In genomic region chr19:4326215-4326836, GRCh38 we compare ENCODE assay signal across 12 cellular contexts. TPM values are rescaled to one million over a fixed set of nuclear protein-coding genes. Genes with fewer than 3 reads are reported as not detected.
DNase-seq lines count a peak whose midpoint lies in the region; ATAC-seq and TF ChIP-seq lines count a peak whose summit lies in the region.
"Had no signal": no experiment of that assay in that cellular context is flagged by ENCODE, and none has a peak within 500 bp of the region (broad histone marks: within the 10 kb centered on the region; RNA-seq: fewer than 3 reads in every experiment).

No MANE protein-coding gene starts in this region.

- no peak for DNase-seq in activated CD8-positive, alpha-beta T cell treated with anti-CD3 and anti-CD28 coated beads for 36 hours
- no peak for DNase-seq in activated CD8-positive, alpha-beta T cell treated with anti-CD3 and anti-CD28 coated beads, Interleukin-2, amount 10 ng/mL, durations not matched to agents 7 days and 5 days
- DNase-seq in effector memory CD8-positive, alpha-beta T cell: no peak
- DNase-seq in osteoblast (ENCODE audit: insufficient read length, low spot score, missing footprints): peak; percentile 77
- DNase-seq in islet precursor cell: no peak
- no peak for DNase-seq in DMS153 (lab: John Stamatoyannopoulos, UW)
- DNase-seq: DMS79 treated with DMSO at 0.1 percent for 48 hours, esophagus squamous epithelium, NCI-H2029, psoas muscle had no signal

- no peak overlapping the region for H3K4me2 ChIP-seq in osteoblast (ENCODE audit: insufficient read depth, low read length)

- no peaks in the 10 kb centered on the region for H3K36me3 ChIP-seq in osteoblast (ENCODE audit: insufficient read depth, low read length)

- no peak overlapping the region for H3K27ac ChIP-seq in osteoblast (ENCODE audit: low read depth, low read length)
- H3K27ac ChIP-seq: esophagus squamous epithelium, psoas muscle had no signal

- CTCF ChIA-PET in activated CD8-positive, alpha-beta T cell treated with anti-CD3 and anti-CD28 coated beads for 36 hours (lab: Charles Lee): no interaction called here
- CTCF ChIA-PET in activated CD8-positive, alpha-beta T cell treated with anti-CD3 and anti-CD28 coated beads, Interleukin-2, amount 10 ng/mL, durations not matched to agents 7 days and 5 days (lab: Charles Lee): interaction anchor here (2.1 kb wide), 1 partner anchor 59 kb away, joined by 6 read pairs; no protein-coding TSS in a partner anchor

- peaks cover 5% of the 10 kb centered on the region for H3K4me1 ChIP-seq in osteoblast (ENCODE audit: insufficient read depth, low read length)
- H3K4me1 ChIP-seq: psoas muscle had no signal

- no peaks in the 10 kb centered on the region for H4K20me1 ChIP-seq in osteoblast (ENCODE audit: insufficient read depth, low read length)

- H3K36me3 Mint-ChIP-seq in activated CD8-positive, alpha-beta T cell treated with anti-CD3 and anti-CD28 coated beads for 36 hours (ENCODE audit: low read depth): peaks cover 16% of the 10 kb centered on the region
- H3K36me3 Mint-ChIP-seq in activated CD8-positive, alpha-beta T cell treated with anti-CD3 and anti-CD28 coated beads, Interleukin-2, amount 10 ng/mL, durations not matched to agents 7 days and 5 days (ENCODE audit: low read depth): peaks cover 12% of the 10 kb centered on the region
- no peaks in the 10 kb centered on the region for H3K36me3 Mint-ChIP-seq in IgD-negative memory B cell
- H3K36me3 Mint-ChIP-seq in effector memory CD8-positive, alpha-beta T cell (ENCODE audit: insufficient read depth): peaks cover 21% of the 10 kb centered on the region

- peak overlapping the region; percentile 37 for H3K4me3 Mint-ChIP-seq in activated CD8-positive, alpha-beta T cell treated with anti-CD3 and anti-CD28 coated beads for 36 hours
- no peak overlapping the region for H3K4me3 Mint-ChIP-seq in activated CD8-positive, alpha-beta T cell treated with anti-CD3 and anti-CD28 coated beads, Interleukin-2, amount 10 ng/mL, durations not matched to agents 7 days and 5 days
- H3K4me3 Mint-ChIP-seq in IgD-negative memory B cell: peak overlapping the region in 3 of 4 donors; percentile 11 to 78 (median 55)
- peak overlapping the region; percentile 77 to 79 for H3K4me3 Mint-ChIP-seq in effector memory CD8-positive, alpha-beta T cell

- H3K27ac Mint-ChIP-seq in activated CD8-positive, alpha-beta T cell treated with anti-CD3 and anti-CD28 coated beads for 36 hours: no peak overlapping the region
- H3K27ac Mint-ChIP-seq in activated CD8-positive, alpha-beta T cell treated with anti-CD3 and anti-CD28 coated beads, Interleukin-2, amount 10 ng/mL, durations not matched to agents 7 days and 5 days: no peak overlapping the region
- H3K27ac Mint-ChIP-seq in IgD-negative memory B cell: peak overlapping the region in 1 of 3 donors; percentile 19
- no peak overlapping the region for H3K27ac Mint-ChIP-seq in effector memory CD8-positive, alpha-beta T cell

- peaks cover 26% of the 10 kb centered on the region for H3K4me1 Mint-ChIP-seq in activated CD8-positive, alpha-beta T cell treated with anti-CD3 and anti-CD28 coated beads for 36 hours (ENCODE audit: low read depth)
- peaks cover 32% of the 10 kb centered on the region for H3K4me1 Mint-ChIP-seq in activated CD8-positive, alpha-beta T cell treated with anti-CD3 and anti-CD28 coated beads, Interleukin-2, amount 10 ng/mL, durations not matched to agents 7 days and 5 days (ENCODE audit: low read depth)
- peaks cover 6 to 11% (median 11%) of the 10 kb centered on the region in 3 donors for H3K4me1 Mint-ChIP-seq in IgD-negative memory B cell
- H3K4me1 Mint-ChIP-seq in effector memory CD8-positive, alpha-beta T cell (ENCODE audit: low read depth in 2 of 2): peaks cover 18 to 19% of the 10 kb centered on the region in 2 donors

- no peak for ATAC-seq in activated CD8-positive, alpha-beta T cell treated with anti-CD3 and anti-CD28 coated beads for 36 hours
- ATAC-seq in activated CD8-positive, alpha-beta T cell treated with anti-CD3 and anti-CD28 coated beads, Interleukin-2, amount 10 ng/mL, durations not matched to agents 7 days and 5 days: no peak
- ATAC-seq in effector memory CD8-positive, alpha-beta T cell (replicated peaks): no peak
- no peak for ATAC-seq in HG03135 (IDR thresholded peaks at IDR 0.05; ENCODE audit: unreplicated experiment)

- no peak overlapping the region for H3K4me3 ChIP-seq in osteoblast (ENCODE audit: insufficient read depth, low read length)
- H3K4me3 ChIP-seq: psoas muscle had no signal

- no peaks in the 10 kb centered on the region for H3K9me3 ChIP-seq in osteoblast (ENCODE audit: low read depth, low read length)
- H3K9me3 ChIP-seq: psoas muscle had no signal

- intact Hi-C loops in activated CD8-positive, alpha-beta T cell treated with anti-CD3 and anti-CD28 coated beads for 36 hours (cut with micrococcal nuclease): no loop called here

- H3K27me3 Mint-ChIP-seq in activated CD8-positive, alpha-beta T cell treated with anti-CD3 and anti-CD28 coated beads for 36 hours: no peaks in the 10 kb centered on the region
- peaks cover 4% of the 10 kb centered on the region for H3K27me3 Mint-ChIP-seq in activated CD8-positive, alpha-beta T cell treated with anti-CD3 and anti-CD28 coated beads, Interleukin-2, amount 10 ng/mL, durations not matched to agents 7 days and 5 days (ENCODE audit: low read depth)
- H3K27me3 Mint-ChIP-seq in IgD-negative memory B cell: peaks cover 8% of the 10 kb centered on the region
- no peaks in the 10 kb centered on the region for H3K27me3 Mint-ChIP-seq in effector memory CD8-positive, alpha-beta T cell

- H3K79me2 ChIP-seq in osteoblast (ENCODE audit: insufficient read depth, low read length): no peaks in the 10 kb centered on the region

- H2AFZ ChIP-seq in osteoblast (ENCODE audit: low read length): no peak overlapping the region

- H3K27me3 ChIP-seq in osteoblast (ENCODE audit: insufficient read depth, low read length): peaks cover 10% of the 10 kb centered on the region

- POLR2A ChIA-PET in activated CD8-positive, alpha-beta T cell treated with anti-CD3 and anti-CD28 coated beads for 36 hours (lab: Charles Lee): no interaction called here
- POLR2A ChIA-PET in activated CD8-positive, alpha-beta T cell treated with anti-CD3 and anti-CD28 coated beads, Interleukin-2, amount 10 ng/mL, durations not matched to agents 7 days and 5 days (lab: Charles Lee): interaction anchor here (2.0 kb wide), 1 partner anchor 16 kb away, joined by 5 read pairs; no protein-coding TSS in a partner anchor

- TF ChIP-seq CTCF in activated CD8-positive, alpha-beta T cell treated with anti-CD3 and anti-CD28 coated beads for 36 hours (IDR thresholded peaks at IDR 0.05): no peak
- TF ChIP-seq CTCF in osteoblast (IDR thresholded peaks at IDR 0.05; ENCODE audit: extremely low read depth, low read depth, low read length): no peak

- peaks cover 4% of the 10 kb centered on the region for H3K9me3 Mint-ChIP-seq in activated CD8-positive, alpha-beta T cell treated with anti-CD3 and anti-CD28 coated beads for 36 hours
- H3K9me3 Mint-ChIP-seq in activated CD8-positive, alpha-beta T cell treated with anti-CD3 and anti-CD28 coated beads, Interleukin-2, amount 10 ng/mL, durations not matched to agents 7 days and 5 days (ENCODE audit: insufficient read depth): no peaks in the 10 kb centered on the region
- H3K9me3 Mint-ChIP-seq in IgD-negative memory B cell: no peaks in the 10 kb centered on the region
- H3K9me3 Mint-ChIP-seq in effector memory CD8-positive, alpha-beta T cell: no peaks in the 10 kb centered on the region

RNA-seq across cellular contexts. Expression of gene STAP2, which starts 12.3 kb away (rescaled TPM):
- total RNA-seq in activated CD8-positive, alpha-beta T cell treated with anti-CD3 and anti-CD28 coated beads for 36 hours: 10 to 100 TPM in 1 of 2 experiments, 1 to 10 TPM in 1; 9.6 to 14.6 TPM
- total RNA-seq in activated CD8-positive, alpha-beta T cell treated with anti-CD3 and anti-CD28 coated beads, Interleukin-2, amount 10 ng/mL, durations not matched to agents 7 days and 5 days: 10 to 100 TPM; 14.3 to 16.5 TPM
- polyA plus RNA-seq in IgD-negative memory B cell: not detected
- total RNA-seq in osteoblast: 2.4 and 2.5 TPM in 2 replicates

RNA-seq across cellular contexts. Expression of gene MPND, which starts 17.0 kb away (rescaled TPM):
- total RNA-seq in activated CD8-positive, alpha-beta T cell treated with anti-CD3 and anti-CD28 coated beads for 36 hours: 10 to 100 TPM; 15.5 to 16.6 TPM
- total RNA-seq in activated CD8-positive, alpha-beta T cell treated with anti-CD3 and anti-CD28 coated beads, Interleukin-2, amount 10 ng/mL, durations not matched to agents 7 days and 5 days: 10 to 100 TPM; 26.0 to 27.6 TPM
- 9.7 TPM for polyA plus RNA-seq in IgD-negative memory B cell
- total RNA-seq in osteoblast: 6.8 and 6.9 TPM in 2 replicates

RNA-seq across cellular contexts. Expression of gene FSD1, which starts 21.9 kb away (rescaled TPM):
- total RNA-seq in activated CD8-positive, alpha-beta T cell treated with anti-CD3 and anti-CD28 coated beads for 36 hours: 10 to 100 TPM; 19.7 to 22.0 TPM
- total RNA-seq in activated CD8-positive, alpha-beta T cell treated with anti-CD3 and anti-CD28 coated beads, Interleukin-2, amount 10 ng/mL, durations not matched to agents 7 days and 5 days: 10 to 100 TPM; 26.7 to 27.7 TPM
- polyA plus RNA-seq in IgD-negative memory B cell: 0.58 TPM
- 0.29 and 1.1 TPM in 2 replicates for total RNA-seq in osteoblast
- total RNA-seq: psoas muscle had no signal

RNA-seq across cellular contexts. Expression of gene TMIGD2, which starts 24.1 kb away (rescaled TPM):
- 10 to 100 TPM; 13.6 to 14.8 TPM for total RNA-seq in activated CD8-positive, alpha-beta T cell treated with anti-CD3 and anti-CD28 coated beads for 36 hours
- total RNA-seq in activated CD8-positive, alpha-beta T cell treated with anti-CD3 and anti-CD28 coated beads, Interleukin-2, amount 10 ng/mL, durations not matched to agents 7 days and 5 days: 10 to 100 TPM; 35.9 to 39.5 TPM
- 1.9 TPM for polyA plus RNA-seq in IgD-negative memory B cell
- not detected in 2 replicates for total RNA-seq in osteoblast

RNA-seq across cellular contexts. Expression of gene SHD, which starts 47.3 kb away (rescaled TPM):
- total RNA-seq in activated CD8-positive, alpha-beta T cell treated with anti-CD3 and anti-CD28 coated beads for 36 hours: not detected
- not detected for total RNA-seq in activated CD8-positive, alpha-beta T cell treated with anti-CD3 and anti-CD28 coated beads, Interleukin-2, amount 10 ng/mL, durations not matched to agents 7 days and 5 days
- polyA plus RNA-seq in IgD-negative memory B cell: not detected
- not detected in 2 replicates for total RNA-seq in osteoblast
- total RNA-seq: esophagus squamous epithelium had no signal
